Comparison of ENCODE assay signal across 23 cellular contexts in the genomic region with DNA sequence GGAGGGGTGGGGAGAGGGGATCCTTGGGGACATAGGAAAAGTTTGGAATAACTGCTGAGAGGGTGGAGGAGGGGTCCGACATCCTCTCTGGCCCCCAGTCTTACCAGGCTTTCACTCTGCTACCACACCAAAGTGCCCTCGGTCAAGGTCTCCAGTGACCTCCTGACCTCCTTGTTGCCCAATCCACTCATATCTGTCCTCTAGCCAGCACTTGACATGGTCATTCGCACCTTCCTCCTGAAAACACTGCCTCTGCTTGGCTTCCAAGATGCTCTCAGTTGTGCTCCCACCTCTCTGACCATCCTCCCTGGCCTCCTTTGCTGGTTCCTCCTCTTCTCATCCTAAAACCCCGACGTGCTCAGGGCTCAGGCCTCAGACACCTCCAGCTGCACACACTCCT.
DNase-seq lines count a peak whose midpoint lies in the region; ATAC-seq, FAIRE-seq and TF ChIP-seq lines count a peak whose summit lies in the region.
"Had no signal": no experiment of that assay in that cellular context is flagged by ENCODE, and none has a peak within 500 bp of the region (broad histone marks: within the 10 kb centered on the region; RNA-seq: fewer than 3 reads in every experiment).

No MANE protein-coding gene starts in this region.

- no peaks in the 10 kb centered on the region for H4K20me1 ChIP-seq in BLaER1
- no peaks in the 10 kb centered on the region for H4K20me1 ChIP-seq in IMR-90 (ENCODE audit: insufficient read depth, low read length)
- no peaks in the 10 kb centered on the region for H4K20me1 ChIP-seq in HepG2 (ENCODE audit: insufficient read depth, low read length)
- H4K20me1 ChIP-seq in osteoblast (ENCODE audit: insufficient read depth, low read length): no peaks in the 10 kb centered on the region

- no peak for TF ChIP-seq RAD21 in IMR-90 (IDR thresholded peaks at IDR 0.05; ENCODE audit: low read length)
- TF ChIP-seq RAD21 in HepG2 (CRISPR knock-in tag; IDR thresholded peaks at IDR 0.05): no peak

- CTCF ChIA-PET in IMR-90 (lab: Yijun Ruan, JAX): no interaction called here
- CTCF ChIA-PET in HepG2 (lab: Yijun Ruan, JAX; ENCODE audit: low intra/inter-chr PET ratio, low total read pairs): no interaction called here

- H2BK20ac ChIP-seq in IMR-90 (ENCODE audit: low read depth, low read length): no peak overlapping the region

- no peak overlapping the region for H4K5ac ChIP-seq in IMR-90 (ENCODE audit: low read depth, low read length)

- intact Hi-C loops in IMR-90 (cut with micrococcal nuclease) (no loop called here), HepG2 (cut with micrococcal nuclease; ENCODE audit: unreplicated experiment) (no loop called here), ovary (cut with DNase I) (no loop called here)

- H3K18ac ChIP-seq in IMR-90 (ENCODE audit: low read depth, low read length): no peak overlapping the region

- H3K56ac ChIP-seq in IMR-90 (ENCODE audit: extremely low read depth, insufficient read depth, low read length): no peak overlapping the region

- no peak overlapping the region for H2AK5ac ChIP-seq in IMR-90 (ENCODE audit: low read depth, low read length)

- no peaks in the 10 kb centered on the region for H3K9me1 ChIP-seq in IMR-90 (ENCODE audit: insufficient read depth, low read length)

- DNase-seq in IMR-90 (no peak), HepG2 (ENCODE audit: low spot score) (no peak), osteoblast (ENCODE audit: insufficient read length, low spot score, missing footprints) (peak; percentile 54), ovary (no peak), SIG-M5 (lab: John Stamatoyannopoulos, UW) (no peak)
- DNase-seq: Calu3, DMS79 treated with DMSO at 0.1 percent for 48 hours, GF-D8, KG1, MG63, NCI-H1105 treated with DMSO at 0.1 percent for 48 hours, NCI-H146, NCI-H2029, NCI-H2227 treated with DMSO at 0.1 percent for 48 hours, NCI-H526 treated with DMSO at 0.1 percent for 48 hours, Right ventricle myocardium superior, RPMI8226 had no signal

- H3K4me3 ChIP-seq in BLaER1 (0 out of 2 replicates have a peak overlapping the region, but pooled peaks have one; percentile 51), IMR-90 (ENCODE audit: insufficient read depth, low read depth, low read length) (no peak overlapping the region), HepG2 (replicated peaks in 1 of 3; ENCODE audit: insufficient read depth in 1 of 3, low read depth in 2 of 3, low read length in 3 of 3) (no peak overlapping the region), osteoblast (ENCODE audit: insufficient read depth, low read length) (no peak overlapping the region), ovary (no peak overlapping the region)
- H3K4me3 ChIP-seq: A549, MG63 had no signal

- no peak overlapping the region for H2BK15ac ChIP-seq in IMR-90 (ENCODE audit: low read depth, low read length)

- no peaks in the 10 kb centered on the region for H3K79me2 ChIP-seq in HepG2 (ENCODE audit: insufficient read depth, low read length)
- H3K79me2 ChIP-seq in osteoblast (ENCODE audit: insufficient read depth, low read length): no peaks in the 10 kb centered on the region

- no peak overlapping the region for H2AFZ ChIP-seq in IMR-90 (replicated peaks; ENCODE audit: low read length, poor library complexity)
- no peak overlapping the region for H2AFZ ChIP-seq in HepG2 (ENCODE audit: low read length)
- H2AFZ ChIP-seq in osteoblast (ENCODE audit: low read length): no peak overlapping the region

- FAIRE-seq in HepG2 (lab: Jason Lieb, UNC): no peak
- FAIRE-seq: A549, GM12891, GM19239, HTR-8/SVneo had no signal

- H3K14ac ChIP-seq in IMR-90 (replicated peaks; ENCODE audit: low read depth, low read length): no peak overlapping the region

- H3K9ac ChIP-seq in BLaER1: peak overlapping the region; percentile 64
- H3K9ac ChIP-seq in IMR-90 (ENCODE audit: low read depth, low read length): no peak overlapping the region
- no peak overlapping the region for H3K9ac ChIP-seq in HepG2 (ENCODE audit: insufficient read depth, low read depth, low read length)

- no peak overlapping the region for H2BK5ac ChIP-seq in IMR-90 (ENCODE audit: low read depth, low read length, poor library complexity, severe bottlenecking)

- no peaks in the 10 kb centered on the region for H3K79me1 ChIP-seq in IMR-90 (ENCODE audit: low read depth in 1 of 2, low read length in 2 of 2)

- dilution Hi-C loops in IMR-90 (cut with HindIII; ENCODE audit: low sequenced_read_pairs, unreplicated experiment): no loop called here

- ATAC-seq in IMR-90 (ENCODE audit: low read depth): no peak
- ATAC-seq in HepG2: no peak
- ATAC-seq in HG03039 (IDR thresholded peaks at IDR 0.05; ENCODE audit: unreplicated experiment): no peak
- ATAC-seq: A549 had no signal

- H3K36me3 ChIP-seq in BLaER1 (no peaks in the 10 kb centered on the region), IMR-90 (ENCODE audit: control insufficient read depth, insufficient read depth, low read length) (no peaks in the 10 kb centered on the region), HepG2 (replicated peaks in 1 of 2; ENCODE audit: control insufficient read depth in 1 of 2, insufficient read depth in 2 of 2, low read length in 2 of 2) (no peaks in the 10 kb centered on the region), osteoblast (ENCODE audit: insufficient read depth, low read length) (no peaks in the 10 kb centered on the region), ovary (no peaks in the 10 kb centered on the region)
- H3K36me3 ChIP-seq: MG63 had no signal

- no peak overlapping the region; the same call in 1 of the 2 replicates for H3K23ac ChIP-seq in IMR-90 (ENCODE audit: low read depth, low read length)

- peaks cover 29% of the 10 kb centered on the region for H3K9me3 ChIP-seq in BLaER1
- H3K9me3 ChIP-seq in IMR-90 (ENCODE audit: control insufficient read depth, insufficient read depth, low read length): peaks cover 13% of the 10 kb centered on the region
- no peaks in the 10 kb centered on the region; the same call in 1 of the 2 replicates for H3K9me3 ChIP-seq in HepG2 (ENCODE audit: low read length)
- H3K9me3 ChIP-seq in osteoblast (ENCODE audit: low read depth, low read length): peaks cover 4% of the 10 kb centered on the region
- H3K9me3 ChIP-seq in ovary: no peaks in the 10 kb centered on the region

- H3K4me1 ChIP-seq in BLaER1 (peaks cover 69% of the 10 kb centered on the region), IMR-90 (ENCODE audit: control insufficient read depth, insufficient read depth, low read length) (no peaks in the 10 kb centered on the region), HepG2 (ENCODE audit: insufficient read depth, low read length) (no peaks in the 10 kb centered on the region), osteoblast (ENCODE audit: insufficient read depth, low read length) (no peaks in the 10 kb centered on the region), ovary (ENCODE audit: insufficient read depth) (peaks cover 1% of the 10 kb centered on the region)
- H3K4me1 ChIP-seq: A549 had no signal

- no peaks in the 10 kb centered on the region for H3K27me3 ChIP-seq in BLaER1
- H3K27me3 ChIP-seq in IMR-90 (ENCODE audit: control insufficient read depth, insufficient read depth, low read length): peaks cover 54% of the 10 kb centered on the region
- peaks cover 1 to 50% of the 10 kb centered on the region in 2 experiments; a peak in 2 of 5 replicates for H3K27me3 ChIP-seq in HepG2 (ENCODE audit: control insufficient read depth in 1 of 2, insufficient read depth in 2 of 2, low read length in 2 of 2)
- peaks cover 60% of the 10 kb centered on the region for H3K27me3 ChIP-seq in osteoblast (ENCODE audit: insufficient read depth, low read length)
- H3K27me3 ChIP-seq in ovary: no peaks in the 10 kb centered on the region

- 45% methylated on average over 2 of the region's 5 CpGs; no CpG with 5 or more reads in 1 of the 2 experiments for WGBS in IMR-90 (ENCODE audit: extremely low coverage in 2 of 2, insufficient read length in 1 of 2), 2 experiments
- 4% methylated on average over 4 of the region's 5 CpGs for WGBS in HepG2 (ENCODE audit: low lambda C conversion rate)
- 85 to 93% (median 86%) methylated on average over 5 of the region's 5 CpGs for WGBS in ovary, 3 donors

- no peak overlapping the region for H3K4ac ChIP-seq in IMR-90 (ENCODE audit: low read depth, low read length)

- no peak overlapping the region for H4K8ac ChIP-seq in IMR-90 (ENCODE audit: low read depth in 2 of 2, low read length in 2 of 2)

- H4K91ac ChIP-seq in IMR-90 (ENCODE audit: insufficient read depth, low read depth, low read length): no peak overlapping the region

- TF ChIP-seq CTCF in IMR-90 (conservative IDR thresholded peaks at IDR 0.05; ENCODE audit: low read depth, low read length) (no peak), HepG2 (CRISPR knock-in tag; IDR thresholded peaks at IDR 0.05) (no peak), osteoblast (IDR thresholded peaks at IDR 0.05; ENCODE audit: extremely low read depth, low read depth, low read length) (no peak), ovary (IDR thresholded peaks at IDR 0.05) (no peak)

- BruUV-seq in IMR-90 (replicated peaks; lab: Mats Ljungman, UMichigan) (no TSS peak), HepG2 (replicated peaks; lab: Mats Ljungman, UMichigan) (no TSS peak)

- TF ChIP-seq EP300 in HepG2 (IDR thresholded peaks at IDR 0.05; ENCODE audit: low read depth in 2 of 2, low read length in 2 of 2): no peak
- no peak for TF ChIP-seq EP300 in HepG2 (CRISPR knock-in tag; IDR thresholded peaks at IDR 0.05; ENCODE audit: borderline replicate concordance)
- no peak for TF ChIP-seq EP300 in ovary (IDR thresholded peaks at IDR 0.05)

- no peak overlapping the region for H2BK120ac ChIP-seq in IMR-90 (ENCODE audit: low read depth, low read length)

- POLR2A ChIA-PET in IMR-90 (lab: Charles Lee; ENCODE audit: unreplicated experiment) (no interaction called here), HepG2 (lab: Yijun Ruan, JAX) (no interaction called here)

- no peak for TF ChIP-seq POLR2A in IMR-90 (IDR thresholded peaks at IDR 0.05; ENCODE audit: low read depth, low read length)
- no peak for TF ChIP-seq POLR2A in HepG2 (IDR thresholded peaks at IDR 0.05; ENCODE audit: insufficient read depth in 1 of 2, low read depth in 2 of 2, low read length in 2 of 2)
- TF ChIP-seq POLR2A in ovary (IDR thresholded peaks at IDR 0.05): no peak

- in situ Hi-C loops in IMR-90 (cut with MboI; ENCODE audit: low sequenced_read_pairs) (no loop called here), HepG2 (cut with HindIII; ENCODE audit: extremely low pct_ligation_motif_present, low pct_unique_long_range_greater_than_20kb) (no loop called here)

- peak overlapping the region; percentile 84 for H3K27ac ChIP-seq in BLaER1
- H3K27ac ChIP-seq in IMR-90 (ENCODE audit: insufficient read depth, low read length): no peak overlapping the region
- H3K27ac ChIP-seq in HepG2 (ENCODE audit: extremely low read length, insufficient read depth, low read length): no peak overlapping the region
- H3K27ac ChIP-seq in osteoblast (ENCODE audit: low read depth, low read length): no peak overlapping the region
- H3K27ac ChIP-seq in ovary: no peak overlapping the region
- H3K27ac ChIP-seq: A549 had no signal

- peak overlapping the region; percentile 24 for H2AK9ac ChIP-seq in IMR-90 (replicated peaks; ENCODE audit: low read depth, low read length, poor library complexity)

- H3K4me2 ChIP-seq in BLaER1 (peak overlapping the region; percentile 90), IMR-90 (ENCODE audit: low read depth, low read length) (no peak overlapping the region), HepG2 (ENCODE audit: low read depth, low read length) (no peak overlapping the region), osteoblast (ENCODE audit: insufficient read depth, low read length) (no peak overlapping the region)
- H3K4me2 ChIP-seq: A549 had no signal
